In the genomic region with DNA sequence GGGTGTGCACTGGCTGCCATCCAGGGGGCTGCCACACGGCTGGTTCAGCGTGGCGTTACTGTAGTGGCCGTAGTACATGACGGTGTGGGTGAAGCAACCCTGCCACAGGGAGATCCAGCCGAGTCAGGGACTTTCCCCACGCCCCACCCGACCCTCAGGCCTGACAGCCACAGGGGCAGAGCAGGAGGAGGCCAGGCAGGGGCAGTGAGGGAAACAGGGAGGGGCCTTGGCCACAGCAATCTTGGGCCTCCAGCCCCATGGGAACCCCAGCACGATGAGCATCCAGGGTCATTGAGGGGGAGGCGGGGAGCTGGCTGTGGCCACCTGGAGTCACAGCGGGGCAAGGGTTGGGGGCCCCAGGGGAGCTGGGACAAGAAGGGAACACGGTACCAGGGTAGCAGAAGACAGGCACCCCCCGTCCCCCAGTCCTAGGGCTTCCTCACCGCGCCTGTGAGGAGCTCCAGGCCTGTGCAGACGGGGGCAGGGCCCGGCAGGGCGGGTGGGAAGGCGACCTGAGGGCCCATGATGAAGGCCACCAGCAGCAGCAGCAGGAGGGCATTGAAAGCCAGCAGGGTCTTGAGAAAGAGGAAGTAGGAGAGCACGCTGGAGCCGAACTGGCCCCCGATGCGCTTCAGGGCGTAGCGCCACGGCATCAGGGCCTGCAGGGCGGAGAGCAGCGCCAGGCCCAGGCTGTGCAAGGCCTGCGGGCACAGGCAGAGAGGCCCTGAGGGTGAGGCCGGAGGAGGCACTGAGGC, we compare ENCODE assay signal across 9 cellular contexts. TPM values are rescaled to one million over a fixed set of nuclear protein-coding genes. Genes with fewer than 3 reads are reported as not detected.
DNase-seq lines count a peak whose midpoint lies in the region; ATAC-seq lines count a peak whose summit lies in the region.
"Had no signal": no experiment of that assay in that cellular context is flagged by ENCODE, and none has a peak within 500 bp of the region (broad histone marks: within the 10 kb centered on the region; RNA-seq: fewer than 3 reads in every experiment).

No MANE protein-coding gene starts in this region.

- no peak overlapping the region for H2AK5ac ChIP-seq in trophoblast cell (ENCODE audit: low read length)

- H3K27ac Mint-ChIP-seq in T-helper 1 cell treated with Interleukin-12 subunit alpha and Interleukin-12 subunit beta and Interleukin-4 antibody, amounts not matched to agents 30 μg/mL and 1 μg/mL, for 36 hours: peak overlapping the region; percentile 60
- peak overlapping the region; percentile 42 for H3K27ac Mint-ChIP-seq in activated T-helper 17 cell treated with anti-CD3 and anti-CD28 coated beads, Interleukin-2, amount 50 U/mL, for 72 hours

- no peaks in the 10 kb centered on the region for H3K27me3 Mint-ChIP-seq in T-helper 1 cell treated with Interleukin-12 subunit alpha and Interleukin-12 subunit beta and Interleukin-4 antibody, amounts not matched to agents 30 μg/mL and 1 μg/mL, for 36 hours (ENCODE audit: low read depth)
- no peaks in the 10 kb centered on the region for H3K27me3 Mint-ChIP-seq in activated T-helper 17 cell treated with anti-CD3 and anti-CD28 coated beads, Interleukin-2, amount 50 U/mL, for 72 hours

- no peak overlapping the region for H3K4ac ChIP-seq in trophoblast cell (ENCODE audit: low read depth, low read length)

- peaks cover 6 to 9% of the 10 kb centered on the region in 2 experiments for H3K4me1 ChIP-seq in trophoblast cell (ENCODE audit: control insufficient read depth in 1 of 2, insufficient read depth in 2 of 2, low read length in 2 of 2)

- H3K23ac ChIP-seq in trophoblast cell (ENCODE audit: low read length): no peak overlapping the region

- no peak overlapping the region for H3K18ac ChIP-seq in trophoblast cell (ENCODE audit: low read length)

- peaks cover 40% of the 10 kb centered on the region for H3K4me1 Mint-ChIP-seq in T-helper 1 cell treated with Interleukin-12 subunit alpha and Interleukin-12 subunit beta and Interleukin-4 antibody, amounts not matched to agents 30 μg/mL and 1 μg/mL, for 36 hours (ENCODE audit: low read depth)
- H3K4me1 Mint-ChIP-seq in activated T-helper 17 cell treated with anti-CD3 and anti-CD28 coated beads, Interleukin-2, amount 50 U/mL, for 72 hours: peaks cover 32% of the 10 kb centered on the region

- peaks cover 14% of the 10 kb centered on the region for H3K79me1 ChIP-seq in trophoblast cell (ENCODE audit: low read length)

- WGBS in trophoblast cell (ENCODE audit: extremely low coverage, insufficient coverage, insufficient read length): no CpG with 5 or more reads among the region's 30 CpGs

- no peak overlapping the region for H4K91ac ChIP-seq in trophoblast cell (ENCODE audit: low read depth, low read length)

- peaks cover 2% of the 10 kb centered on the region for H3K9me3 ChIP-seq in trophoblast cell (ENCODE audit: insufficient read depth, low read depth, low read length)

- DNase-seq in T-helper 1 cell (no peak), trophoblast cell (peak; percentile 77 to 83), cerebellar cortex (ENCODE audit: low spot score) (no peak)
- DNase-seq in stimulated activated CD4-positive, alpha-beta T cell treated with anti-CD3 and anti-CD28 coated beads, Interleukin-4, amount 100 ng/mL, for 4 hours: no peak

- H4K12ac ChIP-seq in trophoblast cell (ENCODE audit: low read depth, low read length): no peak overlapping the region

- no peaks in the 10 kb centered on the region for H3K27me3 ChIP-seq in trophoblast cell (ENCODE audit: insufficient read depth, low read length)

- no peak overlapping the region for H2BK5ac ChIP-seq in trophoblast cell (ENCODE audit: low read depth, low read length, poor library complexity)

- ATAC-seq in HG03354 (IDR thresholded peaks at IDR 0.05; ENCODE audit: poor library complexity, severe bottlenecking, unreplicated experiment): peak; percentile 33
- no peak for ATAC-seq in activated T-helper 17 cell treated with anti-CD3 and anti-CD28 coated beads, Interleukin-2, amount 50 U/mL, for 72 hours (replicated peaks)
- ATAC-seq in HG02798 (IDR thresholded peaks at IDR 0.05; ENCODE audit: poor library complexity, unreplicated experiment): no peak

- H3K14ac ChIP-seq in trophoblast cell (ENCODE audit: low read length): no peak overlapping the region

- H2AFZ ChIP-seq in trophoblast cell (ENCODE audit: insufficient read depth, low read length, poor library complexity): no peak overlapping the region

- no peak overlapping the region for H3K27ac ChIP-seq in trophoblast cell (ENCODE audit: low read depth, low read length)

- no peaks in the 10 kb centered on the region for H3K9me3 Mint-ChIP-seq in T-helper 1 cell treated with Interleukin-12 subunit alpha and Interleukin-12 subunit beta and Interleukin-4 antibody, amounts not matched to agents 30 μg/mL and 1 μg/mL, for 36 hours
- H3K9me3 Mint-ChIP-seq in activated T-helper 17 cell treated with anti-CD3 and anti-CD28 coated beads, Interleukin-2, amount 50 U/mL, for 72 hours: no peaks in the 10 kb centered on the region

- H3K4me3 ChIP-seq in trophoblast cell (ENCODE audit: low read depth, low read length): no peak overlapping the region

- H2BK12ac ChIP-seq in trophoblast cell (ENCODE audit: low read length): no peak overlapping the region

- no peak overlapping the region for H3K9ac ChIP-seq in trophoblast cell (ENCODE audit: low read length)

- peaks cover 59 to 63% of the 10 kb centered on the region in 2 experiments for H3K36me3 ChIP-seq in trophoblast cell (ENCODE audit: control insufficient read depth in 1 of 2, insufficient read depth in 2 of 2, low read length in 2 of 2)

- H4K8ac ChIP-seq in trophoblast cell (ENCODE audit: low read depth, low read length): no peak overlapping the region

- peaks cover 50% of the 10 kb centered on the region for H3K36me3 Mint-ChIP-seq in T-helper 1 cell treated with Interleukin-12 subunit alpha and Interleukin-12 subunit beta and Interleukin-4 antibody, amounts not matched to agents 30 μg/mL and 1 μg/mL, for 36 hours (ENCODE audit: low read depth)
- peaks cover 88% of the 10 kb centered on the region for H3K36me3 Mint-ChIP-seq in activated T-helper 17 cell treated with anti-CD3 and anti-CD28 coated beads, Interleukin-2, amount 50 U/mL, for 72 hours (ENCODE audit: low read depth)

- H3K4me3 Mint-ChIP-seq in T-helper 1 cell treated with Interleukin-12 subunit alpha and Interleukin-12 subunit beta and Interleukin-4 antibody, amounts not matched to agents 30 μg/mL and 1 μg/mL, for 36 hours: peak overlapping the region; percentile 67
- H3K4me3 Mint-ChIP-seq in activated T-helper 17 cell treated with anti-CD3 and anti-CD28 coated beads, Interleukin-2, amount 50 U/mL, for 72 hours: peak overlapping the region; percentile 88

- H2BK120ac ChIP-seq in trophoblast cell (ENCODE audit: insufficient read depth, low read length, poor library complexity): no peak overlapping the region

- H3K4me2 ChIP-seq in trophoblast cell (ENCODE audit: low read length): no peak overlapping the region

- H3K79me2 ChIP-seq in trophoblast cell (ENCODE audit: control insufficient read depth, insufficient read depth, low read length, poor library complexity): peaks cover 10% of the 10 kb centered on the region

RNA-seq across cellular contexts. Expression of gene TMC6, which starts 4.3 kb away (rescaled TPM):
- total RNA-seq in activated T-helper 17 cell treated with anti-CD3 and anti-CD28 coated beads, Interleukin-2, amount 50 U/mL, for 72 hours: 100 to 1,000 TPM; 165 to 351 TPM
- polyA plus RNA-seq in trophoblast cell (2013): 36.7 and 38.3 TPM in 2 replicates

RNA-seq across cellular contexts. Expression of gene TMC8, which starts 6.3 kb away (rescaled TPM):
- total RNA-seq in activated T-helper 17 cell treated with anti-CD3 and anti-CD28 coated beads, Interleukin-2, amount 50 U/mL, for 72 hours: 100 to 1,000 TPM; 126 to 250 TPM
- polyA plus RNA-seq in trophoblast cell (2013): 0.26 and 0.70 TPM in 2 replicates

RNA-seq across cellular contexts. Expression of gene C17orf99, which starts 21.9 kb away (rescaled TPM):
- total RNA-seq in activated T-helper 17 cell treated with anti-CD3 and anti-CD28 coated beads, Interleukin-2, amount 50 U/mL, for 72 hours: under 1 TPM; 0.67 to 0.82 TPM
- not detected in 2 replicates for polyA plus RNA-seq in trophoblast cell (2013)
- total RNA-seq: A172 had no signal

RNA-seq across cellular contexts. Expression of gene SYNGR2, which starts 44.1 kb away (rescaled TPM):
- 100 to 1,000 TPM in 1 of 2 donors, 10 to 100 TPM in 1; 90.4 to 118 TPM for total RNA-seq in activated T-helper 17 cell treated with anti-CD3 and anti-CD28 coated beads, Interleukin-2, amount 50 U/mL, for 72 hours
- polyA plus RNA-seq in trophoblast cell (2013): 30.3 and 34.2 TPM in 2 replicates

Comparison
In these comparisons a context has a peak if more than half of its experiments do, and no peak if none do; other contexts are left out.
1. DNase-seq: peak in trophoblast cell (2 of 2); none in T-helper 1 cell (0 of 5), cerebellar cortex (single experiment) and stimulated activated CD4-positive, alpha-beta T cell treated with anti-CD3 and anti-CD28 coated beads, Interleukin-4, amount 100 ng/mL, for 4 hours (0 of 2).